19 cellular contexts compared by ENCODE assay signal in genomic region chr3:147384210-147385058, GRCh38. TPM values are rescaled to one million over a fixed set of nuclear protein-coding genes. Genes with fewer than 3 reads are reported as not detected.
A peak's percentile ranks its signal among the peaks of the same experiment; 100 is the strongest.
DNase-seq lines count a peak whose midpoint lies in the region; ATAC-seq and TF ChIP-seq lines count a peak whose summit lies in the region.
"Had no signal": no experiment of that assay in that cellular context is flagged by ENCODE, and none has a peak within 500 bp of the region (broad histone marks: within the 10 kb centered on the region; RNA-seq: fewer than 3 reads in every experiment).

No MANE protein-coding gene starts in this region.

- peaks cover 6% of the 10 kb centered on the region for H3K36me3 Mint-ChIP-seq in chondrocyte (ENCODE audit: low read depth)
- H3K36me3 Mint-ChIP-seq in activated CD4-positive, alpha-beta memory T cell treated with anti-CD3 and anti-CD28 coated beads for 36 hours: peaks cover 9% of the 10 kb centered on the region

- peak; percentile 39 for TF ChIP-seq CTCF in chondrocyte (IDR thresholded peaks at IDR 0.05)

- intact Hi-C loops in activated CD4-positive, alpha-beta memory T cell treated with anti-CD3 and anti-CD28 coated beads for 36 hours (cut with micrococcal nuclease): no loop called here

- no peak overlapping the region for H3K27ac Mint-ChIP-seq in chondrocyte (ENCODE audit: unreplicated experiment)
- H3K27ac Mint-ChIP-seq in activated CD4-positive, alpha-beta memory T cell treated with anti-CD3 and anti-CD28 coated beads for 36 hours: no peak overlapping the region
- H3K27ac Mint-ChIP-seq: activated T-helper 1 cell treated with anti-CD3 and anti-CD28 coated beads, Interleukin-12 subunit alpha, Interleukin-12 subunit beta, Interleukin-2, Interleukin-4 antibody, amounts not matched to agents 30 ng/mL and 10 ng/mL and 1 ng/mL, durations not matched to agents 14 hours and 24 hours and 36 hours had no signal

- CTCF ChIA-PET in activated CD4-positive, alpha-beta memory T cell treated with anti-CD3 and anti-CD28 coated beads for 36 hours (lab: Charles Lee): no interaction called here

- no peak overlapping the region for H3K4me3 Mint-ChIP-seq in chondrocyte (ENCODE audit: unreplicated experiment)
- no peak overlapping the region for H3K4me3 Mint-ChIP-seq in activated CD4-positive, alpha-beta memory T cell treated with anti-CD3 and anti-CD28 coated beads for 36 hours
- H3K4me3 Mint-ChIP-seq: activated T-helper 1 cell treated with anti-CD3 and anti-CD28 coated beads, Interleukin-12 subunit alpha, Interleukin-12 subunit beta, Interleukin-2, Interleukin-4 antibody, amounts not matched to agents 30 ng/mL and 10 ng/mL and 1 ng/mL, durations not matched to agents 14 hours and 24 hours and 36 hours; naive thymus-derived CD4-positive, alpha-beta T cell had no signal

- in situ Hi-C loops in G401 (cut with HindIII; ENCODE audit: low sequenced_read_pairs): no loop called here

- ATAC-seq in HG03342 (IDR thresholded peaks at IDR 0.05; ENCODE audit: unreplicated experiment) (peak; percentile 59), left lobe of liver (peak; percentile 23)
- ATAC-seq: left lung; naive thymus-derived CD4-positive, alpha-beta T cell had no signal

- DNase-seq in G401 (ENCODE audit: low spot score): peak; percentile 19
- DNase-seq in chondrocyte (ENCODE audit: low spot score): no peak
- DNase-seq in left lobe of liver (ENCODE audit: low spot score): no peak
- no peak for DNase-seq in cerebellar nuclear complex (lab: John Stamatoyannopoulos, UW)
- no peak for DNase-seq in GOT3 (lab: John Stamatoyannopoulos, UW)
- DNase-seq in NCI-H1092 treated with DMSO at 0.1 percent for 48 hours (lab: John Stamatoyannopoulos, UW): no peak
- no peak for DNase-seq in activated CD4-positive, alpha-beta memory T cell treated with anti-CD3 and anti-CD28 coated beads for 36 hours
- DNase-seq: activated CD4-positive, alpha-beta T cell treated with anti-CD3 and anti-CD28 coated beads for 4 hours; aorta; effector CD4-positive, alpha-beta T cell; left lung; naive thymus-derived CD4-positive, alpha-beta T cell; NCI-H1092; right lobe of liver; stimulated activated CD4-positive, alpha-beta T cell treated with anti-CD3 and anti-CD28 coated beads, Interleukin-4, amount 100 ng/mL, for 4 hours; stimulated activated naive CD4-positive, alpha-beta T cell had no signal

- H3K4me1 Mint-ChIP-seq in chondrocyte (ENCODE audit: low read depth): no peaks in the 10 kb centered on the region
- no peaks in the 10 kb centered on the region for H3K4me1 Mint-ChIP-seq in activated CD4-positive, alpha-beta memory T cell treated with anti-CD3 and anti-CD28 coated beads for 36 hours (ENCODE audit: low read depth)

- POLR2A ChIA-PET in activated CD4-positive, alpha-beta memory T cell treated with anti-CD3 and anti-CD28 coated beads for 36 hours (lab: Charles Lee): no interaction called here

- H3K27me3 Mint-ChIP-seq in chondrocyte (ENCODE audit: low read depth): peaks cover 78% of the 10 kb centered on the region
- peaks cover 82% of the 10 kb centered on the region for H3K27me3 Mint-ChIP-seq in activated CD4-positive, alpha-beta memory T cell treated with anti-CD3 and anti-CD28 coated beads for 36 hours

- no peaks in the 10 kb centered on the region for H3K9me3 Mint-ChIP-seq in chondrocyte (ENCODE audit: low read depth)
- H3K9me3 Mint-ChIP-seq in activated CD4-positive, alpha-beta memory T cell treated with anti-CD3 and anti-CD28 coated beads for 36 hours: peaks cover 4% of the 10 kb centered on the region
- H3K9me3 Mint-ChIP-seq: activated T-helper 1 cell treated with anti-CD3 and anti-CD28 coated beads, Interleukin-12 subunit alpha, Interleukin-12 subunit beta, Interleukin-2, Interleukin-4 antibody, amounts not matched to agents 30 ng/mL and 10 ng/mL and 1 ng/mL, durations not matched to agents 14 hours and 24 hours and 36 hours had no signal

RNA-seq across cellular contexts. Expression of gene ZIC4, which starts 21.9 kb away (rescaled TPM):
- total RNA-seq in G401 (2014; rRNA removed; shearing (Covaris generic)): not detected in 2 replicates
- total RNA-seq in chondrocyte (1.7 to 10.2 TPM (median 1.7 TPM) in 3 replicates), left lobe of liver (0.45 TPM)
- not detected for total RNA-seq in activated CD4-positive, alpha-beta memory T cell treated with anti-CD3 and anti-CD28 coated beads for 36 hours
- total RNA-seq: activated T-helper 1 cell treated with anti-CD3 and anti-CD28 coated beads, Interleukin-12 subunit alpha, Interleukin-12 subunit beta, Interleukin-2, Interleukin-4 antibody, amounts not matched to agents 30 ng/mL and 10 ng/mL and 1 ng/mL, durations not matched to agents 14 hours and 24 hours and 36 hours; glomerular endothelial cell; left lung; naive thymus-derived CD4-positive, alpha-beta T cell had no signal

RNA-seq across cellular contexts. Expression of gene ZIC1, which starts 24.7 kb away (rescaled TPM):
- not detected in 2 replicates for total RNA-seq in G401 (2014; rRNA removed; shearing (Covaris generic))
- total RNA-seq in chondrocyte (8.8 to 57.3 TPM (median 12.8 TPM) in 3 replicates), left lobe of liver (21.7 TPM)
- not detected for total RNA-seq in activated CD4-positive, alpha-beta memory T cell treated with anti-CD3 and anti-CD28 coated beads for 36 hours
- total RNA-seq: activated T-helper 1 cell treated with anti-CD3 and anti-CD28 coated beads, Interleukin-12 subunit alpha, Interleukin-12 subunit beta, Interleukin-2, Interleukin-4 antibody, amounts not matched to agents 30 ng/mL and 10 ng/mL and 1 ng/mL, durations not matched to agents 14 hours and 24 hours and 36 hours; naive thymus-derived CD4-positive, alpha-beta T cell had no signal
